ENCODE assay signal across 20 cellular contexts in genomic region chr9:72894342-72894741, GRCh38. TPM values are rescaled to one million over a fixed set of nuclear protein-coding genes. Genes with fewer than 3 reads are reported as not detected.
DNase-seq lines count a peak whose midpoint lies in the region; ATAC-seq and TF ChIP-seq lines count a peak whose summit lies in the region.
"Had no signal": no experiment of that assay in that cellular context is flagged by ENCODE, and none has a peak within 500 bp of the region (broad histone marks: within the 10 kb centered on the region; RNA-seq: fewer than 3 reads in every experiment).

No MANE protein-coding gene starts in this region.

- CTCF ChIA-PET in BJ (lab: Yijun Ruan, JAX) = no interaction called here

- H3K36me3 ChIP-seq in BJ (ENCODE audit: control insufficient read depth, insufficient read depth, low read length) = no peaks in the 10 kb centered on the region; the same call in 1 of the 2 replicates
- H3K36me3 ChIP-seq in osteoblast (ENCODE audit: insufficient read depth, low read length) = no peaks in the 10 kb centered on the region
- H3K36me3 ChIP-seq: BLaER1 had no signal

- H3K9me3 Mint-ChIP-seq in activated CD4-positive, alpha-beta T cell treated with anti-CD3 and anti-CD28 coated beads, Interleukin-2, amount 10 ng/mL, durations not matched to agents 24 days and 14 days = no peaks in the 10 kb centered on the region
- H3K9me3 Mint-ChIP-seq: activated CD4-positive, alpha-beta memory T cell treated with anti-CD3 and anti-CD28 coated beads for 36 hours; activated T-helper 17 cell treated with anti-CD3 and anti-CD28 coated beads, Interleukin-2, amount 50 U/mL, for 72 hours had no signal

- no peak for ATAC-seq in GM19463 (IDR thresholded peaks at IDR 0.05; ENCODE audit: unreplicated experiment)
- ATAC-seq: activated T-helper 17 cell treated with anti-CD3 and anti-CD28 coated beads, Interleukin-2, amount 50 U/mL, for 72 hours; body of pancreas; lower lobe of right lung; right cardiac atrium had no signal

- H4K20me1 ChIP-seq in osteoblast (ENCODE audit: insufficient read depth, low read length) = no peaks in the 10 kb centered on the region
- H4K20me1 ChIP-seq: BLaER1 had no signal

- POLR2A ChIA-PET in BJ (lab: Charles Lee) = no interaction called here

- H3K9me3 ChIP-seq in osteoblast (ENCODE audit: low read depth, low read length) = no peaks in the 10 kb centered on the region
- H3K9me3 ChIP-seq: BLaER1, body of pancreas, lower lobe of right lung, tibial nerve had no signal

- DNase-seq in BJ (ENCODE audit: low read depth) (peak; percentile 78), M059J (ENCODE audit: low read depth) (peak; percentile 89), epithelial cell of esophagus (ENCODE audit: low read depth) (peak; percentile 7), osteoblast (ENCODE audit: insufficient read length, low spot score, missing footprints) (peak; percentile 5), dermis blood vessel endothelial cell (no peak), DMS79 treated with DMSO at 0.1 percent for 48 hours (lab: John Stamatoyannopoulos, UW) (no peak)
- DNase-seq in activated CD4-positive, alpha-beta T cell treated with anti-CD3 and anti-CD28 coated beads, Interleukin-2, amount 10 ng/mL, durations not matched to agents 24 days and 14 days = no peak
- DNase-seq: activated CD4-positive, alpha-beta memory T cell treated with anti-CD3 and anti-CD28 coated beads for 36 hours; body of pancreas; dorsolateral prefrontal cortex; lower lobe of right lung; NCI-H1436; right cardiac atrium; stimulated activated CD4-positive, alpha-beta T cell treated with anti-CD3 and anti-CD28 coated beads, Interleukin-4, amount 100 ng/mL, for 1 hour had no signal

- no peak overlapping the region for H2AFZ ChIP-seq in osteoblast (ENCODE audit: low read length)

- no peaks in the 10 kb centered on the region for H3K36me3 Mint-ChIP-seq in activated CD4-positive, alpha-beta T cell treated with anti-CD3 and anti-CD28 coated beads, Interleukin-2, amount 10 ng/mL, durations not matched to agents 24 days and 14 days (ENCODE audit: low read depth)
- H3K36me3 Mint-ChIP-seq: activated CD4-positive, alpha-beta memory T cell treated with anti-CD3 and anti-CD28 coated beads for 36 hours had no signal

- intact Hi-C loops in activated CD4-positive, alpha-beta T cell treated with anti-CD3 and anti-CD28 coated beads, Interleukin-2, amount 10 ng/mL, durations not matched to agents 24 days and 14 days (cut with micrococcal nuclease) = no loop called here

- peaks cover 5% of the 10 kb centered on the region for H3K27me3 Mint-ChIP-seq in activated CD4-positive, alpha-beta T cell treated with anti-CD3 and anti-CD28 coated beads, Interleukin-2, amount 10 ng/mL, durations not matched to agents 24 days and 14 days

- H3K4me1 Mint-ChIP-seq in activated CD4-positive, alpha-beta T cell treated with anti-CD3 and anti-CD28 coated beads, Interleukin-2, amount 10 ng/mL, durations not matched to agents 24 days and 14 days = no peaks in the 10 kb centered on the region
- H3K4me1 Mint-ChIP-seq: activated T-helper 17 cell treated with anti-CD3 and anti-CD28 coated beads, Interleukin-2, amount 50 U/mL, for 72 hours had no signal

- H3K27ac ChIP-seq in osteoblast (ENCODE audit: low read depth, low read length) = no peak overlapping the region
- H3K27ac ChIP-seq: BLaER1, body of pancreas, dorsolateral prefrontal cortex, KMS-11, lower lobe of right lung, tibial nerve had no signal

- no peaks in the 10 kb centered on the region for H3K79me2 ChIP-seq in osteoblast (ENCODE audit: insufficient read depth, low read length)

- H3K27ac Mint-ChIP-seq in activated CD4-positive, alpha-beta T cell treated with anti-CD3 and anti-CD28 coated beads, Interleukin-2, amount 10 ng/mL, durations not matched to agents 24 days and 14 days = no peak overlapping the region
- H3K27ac Mint-ChIP-seq: activated CD4-positive, alpha-beta memory T cell treated with anti-CD3 and anti-CD28 coated beads for 36 hours; activated T-helper 17 cell treated with anti-CD3 and anti-CD28 coated beads, Interleukin-2, amount 50 U/mL, for 72 hours had no signal

- H3K4me3 Mint-ChIP-seq in activated CD4-positive, alpha-beta T cell treated with anti-CD3 and anti-CD28 coated beads, Interleukin-2, amount 10 ng/mL, durations not matched to agents 24 days and 14 days = no peak overlapping the region
- H3K4me3 Mint-ChIP-seq: activated CD4-positive, alpha-beta memory T cell treated with anti-CD3 and anti-CD28 coated beads for 36 hours; activated T-helper 17 cell treated with anti-CD3 and anti-CD28 coated beads, Interleukin-2, amount 50 U/mL, for 72 hours had no signal

- no peak overlapping the region for H3K4me2 ChIP-seq in osteoblast (ENCODE audit: insufficient read depth, low read length)
- H3K4me2 ChIP-seq: BLaER1, KMS-11 had no signal

- H3K27me3 ChIP-seq in BJ (ENCODE audit: control insufficient read depth, insufficient read depth, low read length) = no peaks in the 10 kb centered on the region
- H3K27me3 ChIP-seq in osteoblast (ENCODE audit: insufficient read depth, low read length) = no peaks in the 10 kb centered on the region
- H3K27me3 ChIP-seq: BLaER1, body of pancreas, dorsolateral prefrontal cortex, tibial nerve had no signal

- TF ChIP-seq CTCF in BJ (IDR thresholded peaks at IDR 0.05; ENCODE audit: insufficient read depth, low read depth, low read length) (no peak), epithelial cell of esophagus (IDR thresholded peaks at IDR 0.05; ENCODE audit: insufficient read depth, low read depth, low read length, missing control alignments) (no peak), osteoblast (IDR thresholded peaks at IDR 0.05; ENCODE audit: extremely low read depth, low read depth, low read length) (no peak)

- H3K4me3 ChIP-seq in BJ (ENCODE audit: low read depth, low read length) (no peak overlapping the region), epithelial cell of esophagus (ENCODE audit: low read length) (no peak overlapping the region), osteoblast (ENCODE audit: insufficient read depth, low read length) (no peak overlapping the region)
- H3K4me3 ChIP-seq: BLaER1, body of pancreas, dorsolateral prefrontal cortex, lower lobe of right lung, tibial nerve had no signal

- no peaks in the 10 kb centered on the region for H3K4me1 ChIP-seq in osteoblast (ENCODE audit: insufficient read depth, low read length)
- H3K4me1 ChIP-seq: BLaER1, body of pancreas, lower lobe of right lung, tibial nerve had no signal

RNA-seq across cellular contexts. Expression of gene ALDH1A1, which starts 58.5 kb away (rescaled TPM):
- 247 and 474 TPM in 2 replicates for polyA plus RNA-seq in BJ (2011; rRNA removed)
- 86.7 and 107 TPM in 2 replicates for polyA minus RNA-seq in BJ (2011; rRNA and poly(A)+ RNA removed)
- 0.07 and 0.71 TPM in 2 replicates for total RNA-seq in M059J (2014; rRNA removed; shearing (Covaris generic))
- total RNA-seq in osteoblast (0.29 and 0.36 TPM in 2 replicates), dermis blood vessel endothelial cell (1,650 and 2,914 TPM in 2 replicates)
- total RNA-seq in activated CD4-positive, alpha-beta T cell treated with anti-CD3 and anti-CD28 coated beads, Interleukin-2, amount 10 ng/mL, durations not matched to agents 24 days and 14 days = not detected in 2 replicates
- total RNA-seq: activated CD4-positive, alpha-beta memory T cell treated with anti-CD3 and anti-CD28 coated beads for 36 hours; activated T-helper 17 cell treated with anti-CD3 and anti-CD28 coated beads, Interleukin-2, amount 50 U/mL, for 72 hours had no signal
- polyA plus RNA-seq: neural cell had no signal

Comparison
In these comparisons a context has a peak if more than half of its experiments do, and no peak if none do; other contexts are left out.
1. DNase-seq: peak in BJ (single experiment), M059J (single experiment), epithelial cell of esophagus (single experiment) and osteoblast (single experiment); none in activated CD4-positive, alpha-beta T cell treated with anti-CD3 and anti-CD28 coated beads, Interleukin-2, amount 10 ng/mL, durations not matched to agents 24 days and 14 days (single experiment), dermis blood vessel endothelial cell (single experiment) and DMS79 treated with DMSO at 0.1 percent for 48 hours (single experiment).
2. RNA of gene ALDH1A1, which starts 58.5 kb away (total RNA-seq): 1,650 to 2,914 TPM in dermis blood vessel endothelial cell; 0.07 to 0.71 TPM in M059J, 0.29 to 0.36 TPM in osteoblast and not detected in activated CD4-positive, alpha-beta T cell treated with anti-CD3 and anti-CD28 coated beads, Interleukin-2, amount 10 ng/mL, durations not matched to agents 24 days and 14 days; every median in the first group is over 100 times any median in the second.